1 cellular context compared by ENCODE assay signal in genomic region chr10:60964257-60965235, GRCh38.
TF ChIP-seq lines count a peak whose summit lies in the region.

No MANE protein-coding gene starts in this region.

TF ChIP-seq in K562, 482 proteins besides CTCF, POLR2A, EP300 and RAD21 (continued from another document and continues in another):
- TF ChIP-seq PBX2 (CRISPR knock-in tag; IDR thresholded peaks at IDR 0.05; ENCODE audit: low read depth), result no peak
- TF ChIP-seq PBX2 (tag; conservative IDR thresholded peaks at IDR 0.05; ENCODE audit: low read depth), result 0 out of 2 replicates have a peak, but pooled peaks have one; percentile 4
- TF ChIP-seq XRCC3 (IDR thresholded peaks at IDR 0.05), result no peak
- 0 out of 2 replicates have a peak, but pooled peaks have one; percentile 14 for TF ChIP-seq CREB1 (IDR thresholded peaks at IDR 0.05)
- no peak; the same call in 1 of the 2 replicates for TF ChIP-seq CREB1 (CRISPR knock-in tag; IDR thresholded peaks at IDR 0.05)
- no peak for TF ChIP-seq POLR2H (tag; IDR thresholded peaks at IDR 0.05; ENCODE audit: low read depth)
- TF ChIP-seq MAFG (tag; conservative IDR thresholded peaks at IDR 0.05), result peak; percentile 18; the same call in 1 of the 2 replicates
- peak; percentile 68 for TF ChIP-seq ARID2 (IDR thresholded peaks at IDR 0.05)
- peak; percentile 53 for TF ChIP-seq SMARCC2 (IDR thresholded peaks at IDR 0.05; ENCODE audit: low read depth)
- no peak for TF ChIP-seq GMEB1 (CRISPR knock-in tag; IDR thresholded peaks at IDR 0.05)
- peak; percentile 78; the same call in 1 of the 2 replicates for TF ChIP-seq SMARCA4 (IDR thresholded peaks at IDR 0.05)
- TF ChIP-seq CBFB (CRISPR knock-in tag; IDR thresholded peaks at IDR 0.05), result no peak
- TF ChIP-seq CC2D1A (IDR thresholded peaks at IDR 0.05), result peak; percentile 63; the same call in 1 of the 2 replicates
- TF ChIP-seq DEAF1 (CRISPR knock-in tag; IDR thresholded peaks at IDR 0.05), result peak; percentile 82
- no peak for TF ChIP-seq FOXO4 (CRISPR knock-in tag; IDR thresholded peaks at IDR 0.05)
- no peak for TF ChIP-seq CUX1 (CRISPR knock-in tag; IDR thresholded peaks at IDR 0.05)
- 0 out of 4 replicates have a peak, but pooled peaks of 1 of the 2 experiments have one; percentile 35 for TF ChIP-seq RCOR1 (IDR thresholded peaks at IDR 0.05; ENCODE audit: borderline replicate concordance in 1 of 2, low read depth in 2 of 2, low read length in 2 of 2)
- peak; percentile 31 for TF ChIP-seq TAF9B (IDR thresholded peaks at IDR 0.05; ENCODE audit: partially characterized antibody)
- TF ChIP-seq DACH1 (IDR thresholded peaks at IDR 0.05; ENCODE audit: partially characterized antibody), result peak; percentile 82
- peak; percentile 43; the same call in 1 of the 2 replicates for TF ChIP-seq FOXM1 (IDR thresholded peaks at IDR 0.05; ENCODE audit: low read depth)
- TF ChIP-seq FOXM1 (CRISPR knock-in tag; IDR thresholded peaks at IDR 0.05; ENCODE audit: low read depth), result no peak
- TF ChIP-seq DDX20 (tag; IDR thresholded peaks at IDR 0.05; ENCODE audit: low read depth), result no peak
- TF ChIP-seq ATF3 (IDR thresholded peaks at IDR 0.05), result peak; percentile 93
- TF ChIP-seq ATF3 (CRISPR knock-in tag; conservative IDR thresholded peaks at IDR 0.05), result no peak
- no peak for TF ChIP-seq GTF2A2 (tag; IDR thresholded peaks at IDR 0.05)
- peak; percentile 83 for TF ChIP-seq SMARCE1 (IDR thresholded peaks at IDR 0.05)
- peak; percentile 100 for TF ChIP-seq FOSL1 (tag; conservative IDR thresholded peaks at IDR 0.05)
- TF ChIP-seq JUN (IDR thresholded peaks at IDR 0.05; ENCODE audit: borderline replicate concordance, low read depth, low read length), result peak; percentile 78; the same call in 1 of the 2 replicates
- TF ChIP-seq JUN (CRISPR knock-in tag; IDR thresholded peaks at IDR 0.05; ENCODE audit: borderline replicate concordance), result no peak
- TF ChIP-seq MYBL2 (IDR thresholded peaks at IDR 0.05; ENCODE audit: low read depth), result peak; percentile 7; the same call in 1 of the 2 replicates
- TF ChIP-seq MYBL2 (CRISPR knock-in tag; IDR thresholded peaks at IDR 0.05; ENCODE audit: borderline replicate concordance), result no peak
- 0 out of 2 replicates have a peak, but pooled peaks have one; percentile 42 for TF ChIP-seq NFATC3 (IDR thresholded peaks at IDR 0.05)
- 0 out of 2 replicates have a peak, but pooled peaks have one; percentile 39 for TF ChIP-seq SMAD4 (CRISPR knock-in tag; conservative IDR thresholded peaks at IDR 0.05)
- TF ChIP-seq ADNP (tag; IDR thresholded peaks at IDR 0.05), result peak; percentile 39; the same call in 1 of the 2 replicates
- no peak for TF ChIP-seq CEBPZ (IDR thresholded peaks at IDR 0.05; ENCODE audit: borderline replicate concordance, low read depth, low read length)
- peak; percentile 22 for TF ChIP-seq FOS (IDR thresholded peaks at IDR 0.05; ENCODE audit: extremely low read depth, insufficient read length)
- TF ChIP-seq NR2C1 (IDR thresholded peaks at IDR 0.05), result no peak
- TF ChIP-seq NR2C1 (tag; IDR thresholded peaks at IDR 0.05), result peak; percentile 9; the same call in 1 of the 2 replicates
- TF ChIP-seq TRIM28 (IDR thresholded peaks at IDR 0.05), result no peak; the same call in 1 of the 2 replicates
- no peak for TF ChIP-seq ZNF280A (IDR thresholded peaks at IDR 0.05; ENCODE audit: low read depth, partially characterized antibody)
- TF ChIP-seq ZNF24 (IDR thresholded peaks at IDR 0.05), result 0 out of 2 replicates have a peak, but pooled peaks have one; percentile 7
- TF ChIP-seq E4F1 (CRISPR knock-in tag; IDR thresholded peaks at IDR 0.05; ENCODE audit: borderline replicate concordance), result no peak
